ENCODE assay signal across 8 cellular contexts in genomic region chr4:46886711-46887110, GRCh38. TPM values are rescaled to one million over a fixed set of nuclear protein-coding genes. Genes with fewer than 3 reads are reported as not detected.
DNase-seq lines count a peak whose midpoint lies in the region; ATAC-seq and TF ChIP-seq lines count a peak whose summit lies in the region.

No MANE protein-coding gene starts in this region.

- POLR2A ChIA-PET in SK-N-SH (lab: Yijun Ruan, JAX): no interaction called here

- TF ChIP-seq CTCF in GM23338 (conservative IDR thresholded peaks at IDR 0.05; ENCODE audit: low read depth in 2 of 2) (peak; percentile 11 to 43; a peak in 2 of 4 replicates), SK-N-SH (IDR thresholded peaks at IDR 0.05) (peak; percentile 55), prostate gland (IDR thresholded peaks at IDR 0.05) (no peak)

- intact Hi-C loops in prostate gland (cut with DNase I): no loop called here

- H3K4me1 ChIP-seq in GM23338 (ENCODE audit: insufficient read depth) (no peaks in the 10 kb centered on the region), SK-N-SH (ENCODE audit: control insufficient read depth in 1 of 2, insufficient read depth in 2 of 2, low read depth in 1 of 2, low read length in 1 of 2) (no peaks in the 10 kb centered on the region), prostate gland (replicated peaks) (no peaks in the 10 kb centered on the region)

- no peaks in the 10 kb centered on the region for H3K9me3 ChIP-seq in SK-N-SH
- H3K9me3 ChIP-seq in prostate gland: no peaks in the 10 kb centered on the region

- peaks cover 4% of the 10 kb centered on the region; the same call in 1 of the 3 replicates for H3K36me3 Mint-ChIP-seq in GM23338 (ENCODE audit: low read depth)

- no peaks in the 10 kb centered on the region for H3F3A ChIP-seq in GM23338 (replicated peaks; ENCODE audit: low read depth)
- no peaks in the 10 kb centered on the region for H3F3A ChIP-seq in SK-N-SH (replicated peaks; ENCODE audit: insufficient read depth)

- 1% methylated on average over 2 of the region's 2 CpGs for WGBS in SK-N-SH (ENCODE audit: low lambda C conversion rate)
- 24% methylated on average over 2 of the region's 2 CpGs for WGBS in prostate gland

- H4K20me1 ChIP-seq in GM23338 (replicated peaks; ENCODE audit: insufficient read depth): no peaks in the 10 kb centered on the region
- H4K20me1 ChIP-seq in SK-N-SH (ENCODE audit: insufficient read depth): no peaks in the 10 kb centered on the region

- no peak overlapping the region for H3K9ac ChIP-seq in SK-N-SH

- no peak overlapping the region for H3K4me3 ChIP-seq in GM23338
- no peak overlapping the region; a peak in 1 of 4 replicates for H3K4me3 ChIP-seq in SK-N-SH (ENCODE audit: low read depth in 2 of 2, low read length in 1 of 2)
- no peak overlapping the region for H3K4me3 ChIP-seq in prostate gland

- H3K36me3 ChIP-seq in GM23338 (ENCODE audit: insufficient read depth) (no peaks in the 10 kb centered on the region), SK-N-SH (replicated peaks in 1 of 2; ENCODE audit: control insufficient read depth in 1 of 2, insufficient read depth in 2 of 2, low read length in 1 of 2) (no peaks in the 10 kb centered on the region), prostate gland (no peaks in the 10 kb centered on the region)

- H2AFZ ChIP-seq in GM23338 (no peak overlapping the region), SK-N-SH (ENCODE audit: low read depth) (no peak overlapping the region)

- peak; percentile 10; the same call in 1 of the 2 replicates for TF ChIP-seq RAD21 in SK-N-SH (IDR thresholded peaks at IDR 0.05; ENCODE audit: low read length)

- TF ChIP-seq EP300 in SK-N-SH (IDR thresholded peaks at IDR 0.05; ENCODE audit: borderline replicate concordance in 1 of 2, low read depth in 1 of 2, low read length in 1 of 2): no peak

- H3K27ac ChIP-seq in GM23338 (ENCODE audit: low read depth): no peak overlapping the region
- H3K27ac ChIP-seq in SK-N-SH (ENCODE audit: low read depth in 2 of 2, low read length in 1 of 2): no peak overlapping the region
- no peak overlapping the region for H3K27ac ChIP-seq in prostate gland

- H3K27me3 ChIP-seq in GM23338 (ENCODE audit: insufficient read depth): no peaks in the 10 kb centered on the region
- H3K27me3 ChIP-seq in SK-N-SH (ENCODE audit: insufficient read depth): no peaks in the 10 kb centered on the region
- no peaks in the 10 kb centered on the region for H3K27me3 ChIP-seq in prostate gland (replicated peaks; ENCODE audit: insufficient read depth)

- no peak overlapping the region for H3K27ac Mint-ChIP-seq in GM23338

- no peaks in the 10 kb centered on the region for H3K4me1 Mint-ChIP-seq in GM23338

- H3K9me2 ChIP-seq in GM23338 (ENCODE audit: insufficient read depth) (no peaks in the 10 kb centered on the region), SK-N-SH (no peaks in the 10 kb centered on the region)

- H3K4me2 ChIP-seq in GM23338 (no peak overlapping the region), SK-N-SH (no peak overlapping the region)

- H3K9me3 Mint-ChIP-seq in GM23338: peaks cover 74% of the 10 kb centered on the region

- H3K79me2 ChIP-seq in GM23338 (replicated peaks; ENCODE audit: insufficient read depth): no peaks in the 10 kb centered on the region
- H3K79me2 ChIP-seq in SK-N-SH (ENCODE audit: insufficient read depth): no peaks in the 10 kb centered on the region

- H3K27me3 Mint-ChIP-seq in GM23338 (ENCODE audit: insufficient read depth, low read depth, poor library complexity): no peaks in the 10 kb centered on the region

- in situ Hi-C loops in ACHN (cut with HindIII; ENCODE audit: low pct_ligation_motif_present, low pct_unique_long_range_greater_than_20kb, low sequenced_read_pairs): no loop called here

- TF ChIP-seq POLR2A in prostate gland (IDR thresholded peaks at IDR 0.05): no peak

- H3K4me3 Mint-ChIP-seq in GM23338: no peak overlapping the region

- DNase-seq in ACHN: peak; percentile 10
- no peak for DNase-seq in GM23338 (ENCODE audit: low spot score)
- DNase-seq in SK-N-SH: no peak
- DNase-seq in foreskin melanocyte: peak; percentile 8
- no peak for DNase-seq in prostate gland (ENCODE audit: low spot score)
- no peak for DNase-seq in NCI-H2227 (lab: John Stamatoyannopoulos, UW; ENCODE audit: unreplicated experiment)

- CTCF ChIA-PET in SK-N-SH (lab: Yijun Ruan, JAX): no interaction called here

- no peak for ATAC-seq in GM23338
- no peak for ATAC-seq in GM19452 (IDR thresholded peaks at IDR 0.05; ENCODE audit: unreplicated experiment)
- ATAC-seq in GM19023 (IDR thresholded peaks at IDR 0.05; ENCODE audit: unreplicated experiment): no peak

TF ChIP-seq in GM23338, 12 proteins besides CTCF, POLR2A, EP300 and RAD21:
- TF ChIP-seq CREB1 (CRISPR knock-in tag; IDR thresholded peaks at IDR 0.05; ENCODE audit: low read depth) (no peak), JUNB (IDR thresholded peaks at IDR 0.05; ENCODE audit: unreplicated experiment) (no peak), STAT1 (IDR thresholded peaks at IDR 0.05; ENCODE audit: unreplicated experiment) (no peak)
- TF ChIP-seq, protein P1, sequence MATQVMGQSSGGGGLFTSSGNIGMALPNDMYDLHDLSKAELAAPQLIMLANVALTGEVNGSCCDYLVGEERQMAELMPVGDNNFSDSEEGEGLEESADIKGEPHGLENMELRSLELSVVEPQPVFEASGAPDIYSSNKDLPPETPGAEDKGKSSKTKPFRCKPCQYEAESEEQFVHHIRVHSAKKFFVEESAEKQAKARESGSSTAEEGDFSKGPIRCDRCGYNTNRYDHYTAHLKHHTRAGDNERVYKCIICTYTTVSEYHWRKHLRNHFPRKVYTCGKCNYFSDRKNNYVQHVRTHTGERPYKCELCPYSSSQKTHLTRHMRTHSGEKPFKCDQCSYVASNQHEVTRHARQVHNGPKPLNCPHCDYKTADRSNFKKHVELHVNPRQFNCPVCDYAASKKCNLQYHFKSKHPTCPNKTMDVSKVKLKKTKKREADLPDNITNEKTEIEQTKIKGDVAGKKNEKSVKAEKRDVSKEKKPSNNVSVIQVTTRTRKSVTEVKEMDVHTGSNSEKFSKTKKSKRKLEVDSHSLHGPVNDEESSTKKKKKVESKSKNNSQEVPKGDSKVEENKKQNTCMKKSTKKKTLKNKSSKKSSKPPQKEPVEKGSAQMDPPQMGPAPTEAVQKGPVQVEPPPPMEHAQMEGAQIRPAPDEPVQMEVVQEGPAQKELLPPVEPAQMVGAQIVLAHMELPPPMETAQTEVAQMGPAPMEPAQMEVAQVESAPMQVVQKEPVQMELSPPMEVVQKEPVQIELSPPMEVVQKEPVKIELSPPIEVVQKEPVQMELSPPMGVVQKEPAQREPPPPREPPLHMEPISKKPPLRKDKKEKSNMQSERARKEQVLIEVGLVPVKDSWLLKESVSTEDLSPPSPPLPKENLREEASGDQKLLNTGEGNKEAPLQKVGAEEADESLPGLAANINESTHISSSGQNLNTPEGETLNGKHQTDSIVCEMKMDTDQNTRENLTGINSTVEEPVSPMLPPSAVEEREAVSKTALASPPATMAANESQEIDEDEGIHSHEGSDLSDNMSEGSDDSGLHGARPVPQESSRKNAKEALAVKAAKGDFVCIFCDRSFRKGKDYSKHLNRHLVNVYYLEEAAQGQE (IDR thresholded peaks at IDR 0.05; ENCODE audit: unreplicated experiment): no peak

TF ChIP-seq in SK-N-SH, 30 proteins besides CTCF, POLR2A, EP300 and RAD21:
- TF ChIP-seq POLR2AphosphoS5 (IDR thresholded peaks at IDR 0.05; ENCODE audit: low read depth, low read length): no peak

RNA-seq across cellular contexts. Expression of gene COX7B2, which starts 22.3 kb away (rescaled TPM):
- not detected in 2 replicates for total RNA-seq in GM23338 (2014; rRNA removed; shearing (Covaris generic))
- polyA plus RNA-seq in GM23338 (2016; fragmentation: Nextera tagmentation; extraction: Ambion mirVana) (not detected in 2 replicates), SK-N-SH (2012; rRNA removed) (not detected in 2 replicates)
- polyA plus RNA-seq in SK-N-SH (2012; cell fraction: cytosol; rRNA removed): not detected in 2 replicates
- not detected in 2 replicates for polyA plus RNA-seq in SK-N-SH (2012; cell fraction: nucleus; rRNA removed)
- total RNA-seq in prostate gland: 1 to 10 TPM in 1 of 2 donors, not detected in 1; 5.8 TPM

Comparison
In these comparisons a context has a peak if more than half of its experiments do, and no peak if none do; other contexts are left out.
1. DNase-seq: peak in ACHN (single experiment) and foreskin melanocyte (single experiment); none in GM23338 (single experiment), SK-N-SH (single experiment), prostate gland (single experiment) and NCI-H2227 (single experiment).
2. CTCF ChIP-seq: peak in GM23338 (2 of 2) and SK-N-SH (single experiment); none in prostate gland (0 of 4).